17 cellular contexts compared by ENCODE assay signal in genomic region chr10:131843881-131844284, GRCh38.
"Had no signal": no experiment of that assay in that cellular context is flagged by ENCODE, and none has a peak within 500 bp of the region (broad histone marks: within the 10 kb centered on the region; RNA-seq: fewer than 3 reads in every experiment).

No MANE protein-coding gene starts in this region.

- H3K27me3 Mint-ChIP-seq: activated CD4-positive, alpha-beta T cell treated with anti-CD3 and anti-CD28 coated beads for 36 hours had no signal

- H3K4me3 Mint-ChIP-seq: activated CD4-positive, alpha-beta T cell treated with anti-CD3 and anti-CD28 coated beads for 36 hours; activated naive CD4-positive, alpha-beta T cell treated with anti-CD3 and anti-CD28 coated beads for 36 hours; activated T-helper 17 cell treated with anti-CD3 and anti-CD28 coated beads, Interleukin-2, amount 50 U/mL, for 72 hours; stimulated activated effector memory CD8-positive, alpha-beta T cell treated with anti-CD3 and anti-CD28 coated beads, Interleukin-12 subunit alpha, Interleukin-12 subunit beta, amount 100 ng/mL, for 72 hours; T-helper 2 cell treated with Interferon-gamma antibody and Interleukin-4, amounts not matched to agents 5 μg/mL and 100 μg/mL, for 36 hours; WTC11 had no signal

- H3K9me3 Mint-ChIP-seq: activated naive CD4-positive, alpha-beta T cell treated with anti-CD3 and anti-CD28 coated beads for 36 hours; activated T-helper 17 cell treated with anti-CD3 and anti-CD28 coated beads, Interleukin-2, amount 50 U/mL, for 72 hours; stimulated activated effector memory CD8-positive, alpha-beta T cell treated with anti-CD3 and anti-CD28 coated beads, Interleukin-12 subunit alpha, Interleukin-12 subunit beta, amount 100 ng/mL, for 72 hours; T-helper 2 cell treated with Interferon-gamma antibody and Interleukin-4, amounts not matched to agents 5 μg/mL and 100 μg/mL, for 36 hours had no signal

- H3K27ac Mint-ChIP-seq: activated CD4-positive, alpha-beta T cell treated with anti-CD3 and anti-CD28 coated beads for 36 hours; activated naive CD4-positive, alpha-beta T cell treated with anti-CD3 and anti-CD28 coated beads for 36 hours; activated T-helper 17 cell treated with anti-CD3 and anti-CD28 coated beads, Interleukin-2, amount 50 U/mL, for 72 hours; stimulated activated effector memory CD8-positive, alpha-beta T cell treated with anti-CD3 and anti-CD28 coated beads, Interleukin-12 subunit alpha, Interleukin-12 subunit beta, amount 100 ng/mL, for 72 hours; T-helper 2 cell treated with Interferon-gamma antibody and Interleukin-4, amounts not matched to agents 5 μg/mL and 100 μg/mL, for 36 hours had no signal

- H3K36me3 Mint-ChIP-seq: stimulated activated effector memory CD8-positive, alpha-beta T cell treated with anti-CD3 and anti-CD28 coated beads, Interleukin-12 subunit alpha, Interleukin-12 subunit beta, amount 100 ng/mL, for 72 hours had no signal

- DNase-seq: activated CD4-positive, alpha-beta T cell treated with anti-CD3 and anti-CD28 coated beads for 36 hours; activated CD4-positive, alpha-beta T cell treated with anti-CD3 and anti-CD28 coated beads, Interleukin-2, amount 50 U/mL, for 48 hours; activated naive CD4-positive, alpha-beta T cell treated with anti-CD3 and anti-CD28 coated beads for 36 hours; activated T-cell treated with anti-CD3 and anti-CD28 coated beads for 4 hours; effector memory CD4-positive, alpha-beta T cell; midbrain; SK-N-SH; small intestine; stimulated activated CD4-positive, alpha-beta T cell treated with anti-CD3 and anti-CD28 coated beads, Interleukin-4, amount 100 ng/mL, for 24 hours; testis had no signal

- H3K27me3 ChIP-seq: ascending aorta, testis had no signal

- H3K36me3 ChIP-seq: ascending aorta had no signal

- H3K4me3 ChIP-seq: ascending aorta, psoas muscle, testis had no signal

- H3K27ac ChIP-seq: ascending aorta, psoas muscle, testis had no signal

- ATAC-seq: activated CD4-positive, alpha-beta T cell treated with anti-CD3 and anti-CD28 coated beads for 36 hours; activated T-helper 17 cell treated with anti-CD3 and anti-CD28 coated beads, Interleukin-2, amount 50 U/mL, for 72 hours; psoas muscle; right cardiac atrium; stimulated activated effector memory CD8-positive, alpha-beta T cell treated with anti-CD3 and anti-CD28 coated beads, Interleukin-12 subunit alpha, Interleukin-12 subunit beta, amount 100 ng/mL, for 72 hours; WTC11 had no signal

- H3K9me3 ChIP-seq: ascending aorta, psoas muscle, SK-N-SH, testis had no signal

- H3K4me1 Mint-ChIP-seq: activated CD4-positive, alpha-beta T cell treated with anti-CD3 and anti-CD28 coated beads for 36 hours; activated T-helper 17 cell treated with anti-CD3 and anti-CD28 coated beads, Interleukin-2, amount 50 U/mL, for 72 hours; stimulated activated effector memory CD8-positive, alpha-beta T cell treated with anti-CD3 and anti-CD28 coated beads, Interleukin-12 subunit alpha, Interleukin-12 subunit beta, amount 100 ng/mL, for 72 hours; WTC11 had no signal

- H3K4me1 ChIP-seq: ascending aorta, psoas muscle, testis had no signal
